9 cellular contexts compared by ENCODE assay signal in the genomic region with DNA sequence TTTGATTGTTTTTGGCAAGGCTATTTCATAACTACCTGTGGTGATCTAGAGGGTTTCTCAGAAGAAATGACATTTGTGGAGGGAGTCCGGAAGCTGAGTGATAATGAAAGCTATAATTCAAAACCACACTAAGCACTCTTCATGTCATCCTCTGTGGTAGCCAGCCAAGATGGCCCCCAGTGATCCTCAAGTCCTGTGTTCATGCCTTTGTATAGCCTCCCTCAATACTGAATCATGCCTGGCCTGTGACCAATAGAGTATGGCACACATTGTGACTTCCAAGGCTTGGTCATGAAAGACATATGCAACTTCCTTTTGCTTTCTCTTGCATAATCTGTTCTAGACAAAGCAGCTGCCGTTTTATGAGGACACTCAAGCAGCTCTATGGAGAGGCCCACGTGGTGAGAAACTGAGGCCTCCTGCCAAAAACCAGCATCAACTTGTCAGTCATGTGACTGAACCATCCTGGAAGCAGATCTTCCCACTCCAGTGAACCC. TPM values are rescaled to one million over a fixed set of nuclear protein-coding genes. Genes with fewer than 3 reads are reported as not detected.
DNase-seq lines count a peak whose midpoint lies in the region; ATAC-seq, FAIRE-seq and TF ChIP-seq lines count a peak whose summit lies in the region.
"Had no signal": no experiment of that assay in that cellular context is flagged by ENCODE, and none has a peak within 500 bp of the region (broad histone marks: within the 10 kb centered on the region; RNA-seq: fewer than 3 reads in every experiment).

No MANE protein-coding gene starts in this region.

- H3K4me3 ChIP-seq in K562 (no peak overlapping the region), MM.1S (ENCODE audit: low read length) (no peak overlapping the region)
- H3K4me3 ChIP-seq: dorsolateral prefrontal cortex had no signal

- WGBS in K562 (ENCODE audit: insufficient coverage, low coverage, missing lambda C conversion rate), result 15% methylated on average over 3 of the region's 3 CpGs

- peak overlapping the region; percentile 94 to 97 for H3K27ac Mint-ChIP-seq in natural killer cell treated with Interleukin-12 subunit alpha and Interleukin-12 subunit beta and Interleukin-15 and Interleukin-18, amount 100 ng/mL, for 72 hours

- H3K9me3 ChIP-seq in K562 (replicated peaks; ENCODE audit: control insufficient read depth, insufficient read depth, low read depth, low read length) (no peaks in the 10 kb centered on the region), MM.1S (replicated peaks; ENCODE audit: insufficient read depth, low read length) (no peaks in the 10 kb centered on the region)

- intact Hi-C loops in K562 (cut with micrococcal nuclease), result no loop called here

- no TSS peak for BruUV-seq in K562 (replicated peaks; lab: Mats Ljungman, UMichigan)

- peaks cover 5 to 7% of the 10 kb centered on the region in 2 donors for H3K27me3 Mint-ChIP-seq in natural killer cell treated with Interleukin-12 subunit alpha and Interleukin-12 subunit beta and Interleukin-15 and Interleukin-18, amount 100 ng/mL, for 72 hours

- no peak for FAIRE-seq in K562 (lab: Jason Lieb, UNC)

- POLR2A ChIA-PET in K562 (lab: Yijun Ruan, JAX), result interaction anchor here (0.6 to 0.9 kb wide), 2 partner anchors 8 to 10 kb away, joined by 3 to 4 read pairs; no protein-coding TSS in a partner anchor

- no peaks in the 10 kb centered on the region for H3K9me1 ChIP-seq in K562 (ENCODE audit: control insufficient read depth, insufficient read depth, low read length)

- CTCF ChIA-PET in K562 (lab: Yijun Ruan, JAX; ENCODE audit: low intra/inter-chr PET ratio), result no interaction called here

- DNase-seq in AG20443 (ENCODE audit: low spot score), result peak; percentile 32
- DNase-seq in NOMO-1 (lab: John Stamatoyannopoulos, UW; ENCODE audit: unreplicated experiment in 2 of 2), result peak; percentile 84 to 98
- peak in 1 of 4 experiments; percentile 23 for DNase-seq in K562 (ENCODE audit: extremely low read depth in 1 of 4, low spot score in 3 of 4)
- peak; percentile 79 for DNase-seq in natural killer cell treated with Interleukin-12 subunit alpha and Interleukin-12 subunit beta and Interleukin-15 and Interleukin-18, amount 100 ng/mL, for 72 hours (ENCODE audit: low spot score)
- no peak for DNase-seq in NCI-H146 treated with DMSO at 0.1 percent for 48 hours (lab: John Stamatoyannopoulos, UW; ENCODE audit: unreplicated experiment)
- no peak for DNase-seq in MM.1S

- H3K9ac ChIP-seq in K562 (ENCODE audit: insufficient read depth in 1 of 2, low read depth in 2 of 2, low read length in 2 of 2) (no peak overlapping the region), MM.1S (ENCODE audit: low read length) (no peak overlapping the region)

- TF ChIP-seq CTCF in K562 (IDR thresholded peaks at IDR 0.05 in 2 of 3, conservative IDR thresholded peaks at IDR 0.05 in 1 of 3; ENCODE audit: insufficient read depth in 2 of 3, low read depth in 1 of 3, low read length in 3 of 3) (no peak), MM.1S (IDR thresholded peaks at IDR 0.05; ENCODE audit: low read length) (no peak)

- peaks cover 0 to 8% of the 10 kb centered on the region in 2 experiments; a peak in 3 of 5 replicates for H3K4me1 ChIP-seq in K562 (replicated peaks in 1 of 2; ENCODE audit: control insufficient read depth in 2 of 2, insufficient read depth in 2 of 2, low read length in 2 of 2)
- no peaks in the 10 kb centered on the region for H3K4me1 ChIP-seq in MM.1S (ENCODE audit: low read length)

- H3K9me3 Mint-ChIP-seq in natural killer cell treated with Interleukin-12 subunit alpha and Interleukin-12 subunit beta and Interleukin-15 and Interleukin-18, amount 100 ng/mL, for 72 hours, result no peaks in the 10 kb centered on the region

- no peaks in the 10 kb centered on the region for H3K79me2 ChIP-seq in K562 (ENCODE audit: control insufficient read depth, insufficient read depth, low read length)
- H3K79me2 ChIP-seq in MM.1S (ENCODE audit: low read length), result no peaks in the 10 kb centered on the region

- H3K4me2 ChIP-seq in K562 (ENCODE audit: insufficient read depth, low read length) (no peak overlapping the region), MM.1S (ENCODE audit: low read depth, low read length) (no peak overlapping the region)

- H2AFZ ChIP-seq in K562 (ENCODE audit: low read depth, low read length), result peak overlapping the region; percentile 95
- H2AFZ ChIP-seq in MM.1S (ENCODE audit: low read length), result no peak overlapping the region

- no peak for TF ChIP-seq EP300 in K562 (IDR thresholded peaks at IDR 0.05; ENCODE audit: low read length)

- no peaks in the 10 kb centered on the region for H3K36me3 Mint-ChIP-seq in natural killer cell treated with Interleukin-12 subunit alpha and Interleukin-12 subunit beta and Interleukin-15 and Interleukin-18, amount 100 ng/mL, for 72 hours

- H3K27ac ChIP-seq in K562 (ENCODE audit: extremely low read depth, low read depth, low read length) (peak overlapping the region; percentile 37; the same call in 2 of the 3 replicates), MM.1S (ENCODE audit: low read length) (no peak overlapping the region)

- no peaks in the 10 kb centered on the region for H3F3A ChIP-seq in MM.1S (ENCODE audit: insufficient read depth, low read length)

- peak; percentile 92 for ATAC-seq in GM18873 (IDR thresholded peaks at IDR 0.05; ENCODE audit: low FRiP score, unreplicated experiment)
- ATAC-seq in HG03066 (IDR thresholded peaks at IDR 0.05; ENCODE audit: low read depth, unreplicated experiment), result peak; percentile 99
- peak; percentile 78 for ATAC-seq in K562
- ATAC-seq in natural killer cell treated with Interleukin-12 subunit alpha and Interleukin-12 subunit beta and Interleukin-15 and Interleukin-18, amount 100 ng/mL, for 72 hours, result peak; percentile 100

- H4K20me1 ChIP-seq in K562 (replicated peaks; ENCODE audit: control insufficient read depth, insufficient read depth, low read length) (no peaks in the 10 kb centered on the region), MM.1S (ENCODE audit: insufficient read depth, low read length) (no peaks in the 10 kb centered on the region)

- no peak for TF ChIP-seq POLR2A in K562 (conservative IDR thresholded peaks at IDR 0.05)

- H3K9me2 ChIP-seq in MM.1S (replicated peaks; ENCODE audit: insufficient read depth, low read length), result no peaks in the 10 kb centered on the region

- no peak for TF ChIP-seq RAD21 in K562 (CRISPR knock-in tag; conservative IDR thresholded peaks at IDR 0.05 in 1 of 2, IDR thresholded peaks at IDR 0.05 in 1 of 2)

- in situ Hi-C loops in K562 (cut with MboI), result no loop called here

- peaks cover 7 to 10% of the 10 kb centered on the region in 2 donors for H3K4me1 Mint-ChIP-seq in natural killer cell treated with Interleukin-12 subunit alpha and Interleukin-12 subunit beta and Interleukin-15 and Interleukin-18, amount 100 ng/mL, for 72 hours (ENCODE audit: low read depth in 2 of 2)

- H3K36me3 ChIP-seq in K562 (ENCODE audit: control insufficient read depth, insufficient read depth, low read length), result no peaks in the 10 kb centered on the region
- no peaks in the 10 kb centered on the region for H3K36me3 ChIP-seq in MM.1S (replicated peaks; ENCODE audit: insufficient read depth, low read length)

- peak overlapping the region; percentile 73 for H3K4me3 Mint-ChIP-seq in natural killer cell treated with Interleukin-12 subunit alpha and Interleukin-12 subunit beta and Interleukin-15 and Interleukin-18, amount 100 ng/mL, for 72 hours

- H3K27me3 ChIP-seq in K562 (ENCODE audit: control insufficient read depth in 2 of 2, insufficient read depth in 2 of 2, low read length in 2 of 2) (no peaks in the 10 kb centered on the region), MM.1S (replicated peaks; ENCODE audit: insufficient read depth, low read length) (no peaks in the 10 kb centered on the region)
- H3K27me3 ChIP-seq: dorsolateral prefrontal cortex had no signal

RNA-seq across cellular contexts. Expression of a gene that starts 12.8 kb away (rescaled TPM):
- 17.2 and 19.7 TPM in 2 replicates for total RNA-seq in K562 (2011; cell fraction: chromatin; rRNA removed; ENCODE audit: low replicate concordance)
- 7.3 and 8.0 TPM in 2 replicates for total RNA-seq in K562 (2011; cell fraction: nucleolus; rRNA removed)
- total RNA-seq in K562 (2011; cell fraction: nucleoplasm; rRNA removed), result 9.3 and 9.8 TPM in 2 replicates
- 1.3 and 1.5 TPM in 2 replicates for total RNA-seq in K562 (2014; rRNA removed)
- 2.1 and 2.6 TPM in 2 replicates for total RNA-seq in K562 (2014; rRNA removed; fragmentation: Illumina TruSeq; extraction: Trizol)
- 2.2 and 2.3 TPM in 2 replicates for total RNA-seq in K562 (2015; rRNA removed; fragmentation: Illumina TruSeq; extraction: Trizol)
- 2.5 and 2.9 TPM in 2 replicates for total RNA-seq in K562 (2021)
- polyA plus RNA-seq in K562 (2011; rRNA removed), result 2.7 and 4.1 TPM in 2 replicates
- 1.3 and 2.9 TPM in 2 replicates for polyA plus RNA-seq in K562 (2011; cell fraction: cytosol; rRNA removed)
- 5.8 and 9.1 TPM in 2 replicates for polyA plus RNA-seq in K562 (2011; cell fraction: nucleus; rRNA removed)
- polyA plus RNA-seq in K562 (2012), result 1.8 and 2.8 TPM in 2 replicates
- 1.9 and 2.2 TPM in 2 replicates for polyA plus RNA-seq in K562 (2014; fragmentation: Illumina TruSeq; extraction: Trizol)
- under 1 TPM; 0.42 to 0.49 TPM for polyA plus RNA-seq in K562 (2014; fragmentation: Nextera tagmentation; extraction: Ambion mirVana)
- polyA plus RNA-seq in K562 (2014; rRNA removed), result 1.7 and 1.8 TPM in 2 replicates
- 4.9 and 8.1 TPM in 2 replicates for polyA minus RNA-seq in K562 (2011; rRNA and poly(A)+ RNA removed)
- 1.9 and 4.6 TPM in 2 replicates for polyA minus RNA-seq in K562 (2011; cell fraction: cytosol; rRNA and poly(A)+ RNA removed)
- polyA minus RNA-seq in K562 (2011; cell fraction: nucleus; rRNA and poly(A)+ RNA removed), result 3.9 and 8.2 TPM in 2 replicates
- 1 to 10 TPM; 2.4 to 3.9 TPM for total RNA-seq in natural killer cell treated with Interleukin-12 subunit alpha and Interleukin-12 subunit beta and Interleukin-15 and Interleukin-18, amount 100 ng/mL, for 72 hours

RNA-seq across cellular contexts. Expression of a gene that starts 50.6 kb away (rescaled TPM):
- total RNA-seq in K562 (2011; cell fraction: chromatin; rRNA removed; ENCODE audit: low replicate concordance), result 38.2 and 41.0 TPM in 2 replicates
- total RNA-seq in K562 (2011; cell fraction: nucleolus; rRNA removed), result 31.8 and 33.4 TPM in 2 replicates
- total RNA-seq in K562 (2011; cell fraction: nucleoplasm; rRNA removed), result 36.1 and 38.3 TPM in 2 replicates
- total RNA-seq in K562 (2014; rRNA removed), result 5.7 and 6.7 TPM in 2 replicates
- 7.6 and 8.5 TPM in 2 replicates for total RNA-seq in K562 (2014; rRNA removed; fragmentation: Illumina TruSeq; extraction: Trizol)
- total RNA-seq in K562 (2015; rRNA removed; fragmentation: Illumina TruSeq; extraction: Trizol), result 8.5 and 9.1 TPM in 2 replicates
- total RNA-seq in K562 (2021), result 10.3 and 11.8 TPM in 2 replicates
- polyA plus RNA-seq in K562 (2011; rRNA removed), result 16.5 and 26.3 TPM in 2 replicates
- polyA plus RNA-seq in K562 (2011; cell fraction: cytosol; rRNA removed), result 12.0 and 24.0 TPM in 2 replicates
- 14.1 and 23.7 TPM in 2 replicates for polyA plus RNA-seq in K562 (2011; cell fraction: nucleus; rRNA removed)
- 9.1 and 9.8 TPM in 2 replicates for polyA plus RNA-seq in K562 (2012)
- polyA plus RNA-seq in K562 (2014; fragmentation: Illumina TruSeq; extraction: Trizol), result 10.2 and 10.6 TPM in 2 replicates
- 1 to 10 TPM in 1 of 2 experiments, under 1 TPM in 1; 0.69 to 1.6 TPM for polyA plus RNA-seq in K562 (2014; fragmentation: Nextera tagmentation; extraction: Ambion mirVana)
- polyA plus RNA-seq in K562 (2014; rRNA removed), result 6.3 and 7.5 TPM in 2 replicates
- 52.2 and 72.7 TPM in 2 replicates for polyA minus RNA-seq in K562 (2011; rRNA and poly(A)+ RNA removed)
- polyA minus RNA-seq in K562 (2011; cell fraction: cytosol; rRNA and poly(A)+ RNA removed), result 17.0 and 23.7 TPM in 2 replicates
- polyA minus RNA-seq in K562 (2011; cell fraction: nucleus; rRNA and poly(A)+ RNA removed), result 12.8 and 43.2 TPM in 2 replicates
- total RNA-seq in natural killer cell treated with Interleukin-12 subunit alpha and Interleukin-12 subunit beta and Interleukin-15 and Interleukin-18, amount 100 ng/mL, for 72 hours, result 10 to 100 TPM; 15.7 to 16.5 TPM

Comparison
In these comparisons a context has a peak if more than half of its experiments do, and no peak if none do; other contexts are left out.
1. DNase-seq: peak in AG20443 (single experiment), NOMO-1 (2 of 2) and natural killer cell treated with Interleukin-12 subunit alpha and Interleukin-12 subunit beta and Interleukin-15 and Interleukin-18, amount 100 ng/mL, for 72 hours (single experiment); none in NCI-H146 treated with DMSO at 0.1 percent for 48 hours (single experiment) and MM.1S (single experiment).
2. Peak in every context shown above with its lines, with median percentiles within 50 percentile points of each other: ATAC-seq.